Comparison of ENCODE assay signal across 1 cellular context in the genomic region with DNA sequence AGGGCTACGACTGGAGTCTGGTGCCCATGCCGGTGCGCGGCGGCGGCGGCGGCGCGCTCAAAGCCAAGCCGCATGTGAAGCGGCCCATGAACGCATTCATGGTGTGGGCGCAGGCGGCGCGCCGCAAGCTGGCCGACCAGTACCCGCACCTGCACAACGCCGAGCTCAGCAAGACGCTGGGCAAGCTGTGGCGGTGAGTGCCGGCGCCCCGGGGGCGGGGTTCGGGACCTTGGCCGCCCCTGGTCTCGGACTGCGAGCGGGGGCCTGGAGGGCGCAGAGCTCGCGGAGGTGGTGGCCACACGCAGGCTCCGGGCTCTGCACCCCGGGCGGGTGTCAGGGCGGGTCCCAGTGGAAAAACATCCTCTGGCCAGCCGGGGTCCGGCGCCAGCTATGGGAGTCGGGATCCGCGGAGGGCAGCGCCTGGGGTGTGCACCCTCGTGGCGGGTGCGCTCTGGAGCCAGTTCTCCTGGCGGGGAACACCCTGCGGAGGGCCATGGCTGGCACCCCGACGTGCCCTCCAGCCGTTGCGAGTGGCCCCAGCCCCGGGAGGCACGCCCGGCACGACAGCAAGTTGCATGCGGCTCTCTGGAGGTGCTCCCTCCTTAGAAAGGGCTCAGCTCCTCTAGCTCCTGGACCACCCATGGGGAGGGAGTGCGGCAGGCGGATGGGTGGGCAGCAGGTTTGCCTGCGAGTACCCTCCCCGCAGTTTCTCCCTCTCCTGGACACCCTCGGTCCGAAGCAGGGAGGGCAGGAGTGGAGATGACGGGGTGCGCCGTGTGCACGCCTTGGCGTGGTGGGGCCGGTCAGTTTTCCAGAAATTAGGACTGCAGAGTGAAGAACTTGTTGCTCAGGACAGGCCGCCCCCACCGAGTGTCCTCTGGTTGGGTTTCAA.
A peak's percentile ranks its signal among the peaks of the same experiment; 100 is the strongest.
TF ChIP-seq lines count a peak whose summit lies in the region.

No MANE protein-coding gene starts in this region.

TF ChIP-seq in endothelial cell of umbilical vein, 7 proteins besides CTCF, POLR2A, EP300 and RAD21:
- no peak for TF ChIP-seq FOS (IDR thresholded peaks at IDR 0.05; ENCODE audit: borderline replicate concordance, insufficient read depth, low read length)
- TF ChIP-seq EZH2 (IDR thresholded peaks at IDR 0.05; ENCODE audit: borderline replicate concordance, low read depth, low read length, severe bottlenecking) = peak; percentile 99
- no peak for TF ChIP-seq POLR2AphosphoS5 (IDR thresholded peaks at IDR 0.05; ENCODE audit: insufficient read depth, low read depth, low read length)
- TF ChIP-seq, protein P1, sequence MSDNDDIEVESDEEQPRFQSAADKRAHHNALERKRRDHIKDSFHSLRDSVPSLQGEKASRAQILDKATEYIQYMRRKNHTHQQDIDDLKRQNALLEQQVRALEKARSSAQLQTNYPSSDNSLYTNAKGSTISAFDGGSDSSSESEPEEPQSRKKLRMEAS (IDR thresholded peaks at IDR 0.05; ENCODE audit: insufficient read depth, insufficient read length) = no peak
TF ChIP-seq in endothelial cell of umbilical vein: peak in this region for 1.
